ENCODE assay signal across 8 cellular contexts in genomic region chr1:205211839-205212241, GRCh38. TPM values are rescaled to one million over a fixed set of nuclear protein-coding genes. Genes with fewer than 3 reads are reported as not detected.
DNase-seq lines count a peak whose midpoint lies in the region; ATAC-seq, FAIRE-seq and TF ChIP-seq lines count a peak whose summit lies in the region.

No MANE protein-coding gene starts in this region.

- H3K4me3 ChIP-seq in BJ (ENCODE audit: low read depth, low read length) (peak overlapping the region; percentile 95), LNCaP clone FGC (ENCODE audit: low read depth, low read length) (peak overlapping the region; percentile 95)

- H3K27me3 Mint-ChIP-seq in naive thymus-derived CD8-positive, alpha-beta T cell, result no peaks in the 10 kb centered on the region

- peak; percentile 28 for ATAC-seq in GM21381 (IDR thresholded peaks at IDR 0.05; ENCODE audit: unreplicated experiment)
- ATAC-seq in naive thymus-derived CD8-positive, alpha-beta T cell, result peak; percentile 42 to 43

- CTCF ChIA-PET in BJ (lab: Yijun Ruan, JAX), result interaction anchor here (0.6 to 1.3 kb wide), 2 partner anchors 53 to 73 kb away, joined by 3 to 4 read pairs; no protein-coding TSS in a partner anchor

- TF ChIP-seq CTCF in BJ (IDR thresholded peaks at IDR 0.05; ENCODE audit: insufficient read depth, low read depth, low read length), result no peak
- no peak for TF ChIP-seq CTCF in LNCaP clone FGC (IDR thresholded peaks at IDR 0.05; ENCODE audit: control insufficient read depth, extremely low read depth, insufficient read depth)

- H3K27me3 ChIP-seq in BJ (ENCODE audit: control insufficient read depth, insufficient read depth, low read length), result no peaks in the 10 kb centered on the region

- no peaks in the 10 kb centered on the region for H3K36me3 Mint-ChIP-seq in naive thymus-derived CD8-positive, alpha-beta T cell

- H3K27ac ChIP-seq in caudate nucleus (ENCODE audit: low read depth, low read length), result peak overlapping the region; percentile 90

- no peaks in the 10 kb centered on the region for H3K9me3 Mint-ChIP-seq in naive thymus-derived CD8-positive, alpha-beta T cell

- no peaks in the 10 kb centered on the region for H3K36me3 ChIP-seq in BJ (ENCODE audit: control insufficient read depth, insufficient read depth, low read length)

- H3K27ac Mint-ChIP-seq in naive thymus-derived CD8-positive, alpha-beta T cell, result peak overlapping the region; percentile 95 to 100 (median 98)

- POLR2A ChIA-PET in BJ (lab: Charles Lee), result no interaction called here
- POLR2A ChIA-PET in naive thymus-derived CD8-positive, alpha-beta T cell (lab: Charles Lee), result interaction anchor here (0.6 to 3.9 kb wide), 5 partner anchors 14 to 91 kb away, joined by 3 to 35 read pairs (median 6); partner anchors contain the start of genes RBBP5 and TMCC2

- H3K4me1 Mint-ChIP-seq in naive thymus-derived CD8-positive, alpha-beta T cell, result peaks cover 11 to 50% (median 39%) of the 10 kb centered on the region in 4 donors

- peak overlapping the region; percentile 93 to 99 (median 97) for H3K4me3 Mint-ChIP-seq in naive thymus-derived CD8-positive, alpha-beta T cell

- DNase-seq in BJ (ENCODE audit: low read depth) (no peak), LNCaP clone FGC (ENCODE audit: low read depth) (no peak), caudate nucleus (lab: John Stamatoyannopoulos, UW) (no peak), hippocampal formation (lab: John Stamatoyannopoulos, UW) (no peak), GM19239 (ENCODE audit: insufficient read length, low spot score) (no peak)
- DNase-seq in naive thymus-derived CD8-positive, alpha-beta T cell, result no peak
- no peak for DNase-seq in activated effector memory CD4-positive, alpha-beta T cell treated with anti-CD3 and anti-CD28 coated beads, Interleukin-2, amount 50 U/mL, for 16 hours

- FAIRE-seq in GM19239 (lab: Jason Lieb, UNC), result no peak

RNA-seq across cellular contexts. Expression of gene DSTYK, which starts 0.3 kb away (rescaled TPM):
- 9.7 and 11.5 TPM in 2 replicates for polyA plus RNA-seq in BJ (2011; rRNA removed)
- polyA minus RNA-seq in BJ (2011; rRNA and poly(A)+ RNA removed), result 7.2 and 11.6 TPM in 2 replicates
- total RNA-seq in naive thymus-derived CD8-positive, alpha-beta T cell, result 10 to 100 TPM; 15.9 to 17.5 TPM
- polyA plus RNA-seq in naive thymus-derived CD8-positive, alpha-beta T cell, result 1 to 10 TPM; 5.2 to 8.6 (median 7.0) TPM

RNA-seq across cellular contexts. Expression of gene TMCC2, which starts 15.9 kb away (rescaled TPM):
- polyA plus RNA-seq in BJ (2011; rRNA removed), result 2.4 and 3.4 TPM in 2 replicates
- 2.8 and 3.7 TPM in 2 replicates for polyA minus RNA-seq in BJ (2011; rRNA and poly(A)+ RNA removed)
- 1 to 10 TPM; 3.9 to 4.7 TPM for total RNA-seq in naive thymus-derived CD8-positive, alpha-beta T cell
- 1 to 10 TPM in 1 of 3 donors, under 1 TPM in 2; 0.37 to 2.0 (median 0.40) TPM for polyA plus RNA-seq in naive thymus-derived CD8-positive, alpha-beta T cell
